9 cellular contexts compared by ENCODE assay signal in the genomic region with DNA sequence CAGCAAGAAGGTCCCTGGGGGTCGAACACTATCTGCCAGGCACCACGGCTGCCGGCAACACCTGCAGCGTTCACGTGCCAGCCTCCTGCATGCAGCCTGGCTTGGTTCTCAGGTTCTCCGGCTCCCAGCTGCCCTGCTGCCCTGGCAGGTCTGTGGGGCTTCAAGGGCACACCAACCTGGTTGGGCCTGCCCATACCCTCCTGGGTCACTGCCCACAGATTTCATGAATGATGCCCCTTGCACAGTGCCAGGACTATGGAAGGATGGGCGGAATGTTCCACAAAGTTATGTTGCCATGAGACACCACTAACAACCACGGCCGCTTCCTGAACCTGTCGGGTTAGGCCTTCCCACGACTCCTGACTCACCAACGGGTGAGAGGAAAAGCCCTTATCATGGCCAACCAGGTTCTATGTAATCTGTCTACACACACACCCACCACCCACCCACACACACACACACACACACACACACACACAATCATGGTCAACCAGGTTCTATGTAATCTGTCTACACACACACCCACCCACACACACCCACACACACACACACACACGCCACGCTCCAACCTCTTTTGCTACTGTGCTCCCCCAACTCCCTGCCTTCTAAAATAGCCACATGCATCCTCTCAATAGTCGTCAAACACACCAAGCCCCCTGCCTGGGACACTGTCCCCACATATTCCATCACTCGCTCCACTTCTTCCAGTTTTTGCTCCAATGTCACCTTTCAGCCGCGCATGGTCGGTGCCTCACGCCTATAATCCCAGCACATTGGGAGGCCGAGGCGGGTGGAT. TPM values are rescaled to one million over a fixed set of nuclear protein-coding genes. Genes with fewer than 3 reads are reported as not detected.
DNase-seq lines count a peak whose midpoint lies in the region; ATAC-seq and TF ChIP-seq lines count a peak whose summit lies in the region.
"Had no signal": no experiment of that assay in that cellular context is flagged by ENCODE, and none has a peak within 500 bp of the region (broad histone marks: within the 10 kb centered on the region; RNA-seq: fewer than 3 reads in every experiment).

No MANE protein-coding gene starts in this region.

- H3K27me3 ChIP-seq in SK-N-SH (ENCODE audit: insufficient read depth), result no peaks in the 10 kb centered on the region
- H3K27me3 ChIP-seq in HAP-1 (ENCODE audit: low read depth), result no peaks in the 10 kb centered on the region

- peaks cover 50% of the 10 kb centered on the region; the same call in 1 of the 2 replicates for H3K79me2 ChIP-seq in SK-N-SH (ENCODE audit: insufficient read depth)

- WGBS in SK-N-SH (ENCODE audit: low lambda C conversion rate), result 89% methylated on average over 15 of the region's 22 CpGs

- H3K27ac Mint-ChIP-seq in activated T-cell treated with anti-CD3 and anti-CD28 coated beads, Interleukin-2, amount 50 U/mL, for 72 hours, result no peak overlapping the region
- peak overlapping the region; percentile 46 for H3K27ac Mint-ChIP-seq in stimulated activated naive CD8-positive, alpha-beta T cell treated with anti-CD3 and anti-CD28 coated beads, Interleukin-15, Interleukin-2, amounts not matched to agents 100 ng/mL and 50 ng/mL, for 24 hours
- H3K27ac Mint-ChIP-seq in mesothelial cell of epicardium, result no peak overlapping the region

- H3K4me3 ChIP-seq in SK-N-SH (ENCODE audit: low read depth in 2 of 2, low read length in 1 of 2) (no peak overlapping the region), HAP-1 (no peak overlapping the region)

- H3F3A ChIP-seq in SK-N-SH (replicated peaks; ENCODE audit: insufficient read depth), result no peaks in the 10 kb centered on the region

- no peak overlapping the region for H3K4me2 ChIP-seq in SK-N-SH

- no peak overlapping the region for H3K9ac ChIP-seq in SK-N-SH

- TF ChIP-seq CTCF in SK-N-SH (IDR thresholded peaks at IDR 0.05), result no peak
- TF ChIP-seq CTCF in mesothelial cell of epicardium (IDR thresholded peaks at IDR 0.05; ENCODE audit: unreplicated experiment), result no peak

- in situ Hi-C loops in HAP-1 (cut with MboI; ENCODE audit: low sequenced_read_pairs), result no loop called here

- POLR2A ChIA-PET in SK-N-SH (lab: Yijun Ruan, JAX), result no interaction called here

- H3K4me1 ChIP-seq in SK-N-SH (ENCODE audit: control insufficient read depth in 1 of 2, insufficient read depth in 2 of 2, low read depth in 1 of 2, low read length in 1 of 2) (no peaks in the 10 kb centered on the region; a peak in 1 of 4 replicates), HAP-1 (no peaks in the 10 kb centered on the region)

- TF ChIP-seq EP300 in SK-N-SH (IDR thresholded peaks at IDR 0.05; ENCODE audit: borderline replicate concordance in 1 of 2, low read depth in 1 of 2, low read length in 1 of 2), result no peak

- H3K9me2 ChIP-seq in SK-N-SH, result no peaks in the 10 kb centered on the region

- H3K27me3 Mint-ChIP-seq in activated T-cell treated with anti-CD3 and anti-CD28 coated beads, Interleukin-2, amount 50 U/mL, for 72 hours (ENCODE audit: low read depth), result no peaks in the 10 kb centered on the region
- no peaks in the 10 kb centered on the region for H3K27me3 Mint-ChIP-seq in stimulated activated naive CD8-positive, alpha-beta T cell treated with anti-CD3 and anti-CD28 coated beads, Interleukin-15, Interleukin-2, amounts not matched to agents 100 ng/mL and 50 ng/mL, for 24 hours
- no peaks in the 10 kb centered on the region for H3K27me3 Mint-ChIP-seq in mesothelial cell of epicardium (ENCODE audit: low read depth)

- no peak for TF ChIP-seq RAD21 in SK-N-SH (IDR thresholded peaks at IDR 0.05; ENCODE audit: low read length)

- H3K9me3 ChIP-seq in SK-N-SH (no peaks in the 10 kb centered on the region), HAP-1 (no peaks in the 10 kb centered on the region)

- H3K4me1 Mint-ChIP-seq in activated T-cell treated with anti-CD3 and anti-CD28 coated beads, Interleukin-2, amount 50 U/mL, for 72 hours (ENCODE audit: low read depth), result peaks cover 13% of the 10 kb centered on the region
- peaks cover 27% of the 10 kb centered on the region for H3K4me1 Mint-ChIP-seq in stimulated activated naive CD8-positive, alpha-beta T cell treated with anti-CD3 and anti-CD28 coated beads, Interleukin-15, Interleukin-2, amounts not matched to agents 100 ng/mL and 50 ng/mL, for 24 hours (ENCODE audit: low read depth)
- peaks cover 22% of the 10 kb centered on the region for H3K4me1 Mint-ChIP-seq in mesothelial cell of epicardium

- H3K36me3 ChIP-seq in SK-N-SH (replicated peaks in 1 of 2; ENCODE audit: control insufficient read depth in 1 of 2, insufficient read depth in 2 of 2, low read length in 1 of 2) (no peaks in the 10 kb centered on the region), HAP-1 (replicated peaks) (no peaks in the 10 kb centered on the region)

- H3K27ac ChIP-seq in SK-N-SH (ENCODE audit: low read depth in 2 of 2, low read length in 1 of 2), result no peak overlapping the region

- DNase-seq in SK-N-SH (no peak), inferior parietal cortex (ENCODE audit: extremely low spot score) (peak; percentile 56), HAP-1 (ENCODE audit: low spot score in 2 of 2) (no peak), mesothelial cell of epicardium (ENCODE audit: low spot score in 2 of 2, unreplicated experiment in 2 of 2) (no peak)
- DNase-seq in activated T-cell treated with anti-CD3 and anti-CD28 coated beads, Interleukin-2, amount 50 U/mL, for 72 hours, result peak; percentile 7 to 11
- DNase-seq: naive B cell had no signal

- no peak overlapping the region for H3K4me3 Mint-ChIP-seq in activated T-cell treated with anti-CD3 and anti-CD28 coated beads, Interleukin-2, amount 50 U/mL, for 72 hours
- H3K4me3 Mint-ChIP-seq in stimulated activated naive CD8-positive, alpha-beta T cell treated with anti-CD3 and anti-CD28 coated beads, Interleukin-15, Interleukin-2, amounts not matched to agents 100 ng/mL and 50 ng/mL, for 24 hours, result no peak overlapping the region
- H3K4me3 Mint-ChIP-seq in mesothelial cell of epicardium, result no peak overlapping the region
- H3K4me3 Mint-ChIP-seq: naive B cell had no signal

- H3K36me3 Mint-ChIP-seq in activated T-cell treated with anti-CD3 and anti-CD28 coated beads, Interleukin-2, amount 50 U/mL, for 72 hours (ENCODE audit: insufficient read depth in 2 of 2), result no peaks in the 10 kb centered on the region
- no peaks in the 10 kb centered on the region for H3K36me3 Mint-ChIP-seq in stimulated activated naive CD8-positive, alpha-beta T cell treated with anti-CD3 and anti-CD28 coated beads, Interleukin-15, Interleukin-2, amounts not matched to agents 100 ng/mL and 50 ng/mL, for 24 hours (ENCODE audit: low read depth)
- H3K36me3 Mint-ChIP-seq in mesothelial cell of epicardium, result peaks cover 2% of the 10 kb centered on the region
- H3K36me3 Mint-ChIP-seq: naive B cell had no signal

- peak; percentile 50; the same call in 2 of the 3 replicates for ATAC-seq in SK-N-SH treated with all-trans-retinoic acid at 6 μM for 48 hours
- peak; percentile 22 to 56 for ATAC-seq in activated T-cell treated with anti-CD3 and anti-CD28 coated beads, Interleukin-2, amount 50 U/mL, for 72 hours (replicated peaks in 1 of 2)
- no peak for ATAC-seq in HG02798 (IDR thresholded peaks at IDR 0.05; ENCODE audit: poor library complexity, unreplicated experiment)

- no peaks in the 10 kb centered on the region for H3K9me3 Mint-ChIP-seq in activated T-cell treated with anti-CD3 and anti-CD28 coated beads, Interleukin-2, amount 50 U/mL, for 72 hours
- no peaks in the 10 kb centered on the region for H3K9me3 Mint-ChIP-seq in stimulated activated naive CD8-positive, alpha-beta T cell treated with anti-CD3 and anti-CD28 coated beads, Interleukin-15, Interleukin-2, amounts not matched to agents 100 ng/mL and 50 ng/mL, for 24 hours
- no peaks in the 10 kb centered on the region for H3K9me3 Mint-ChIP-seq in mesothelial cell of epicardium
- H3K9me3 Mint-ChIP-seq: naive B cell had no signal

- CTCF ChIA-PET in SK-N-SH (lab: Yijun Ruan, JAX), result no interaction called here

- H2AFZ ChIP-seq in SK-N-SH (ENCODE audit: low read depth), result no peak overlapping the region

- H4K20me1 ChIP-seq in SK-N-SH (ENCODE audit: insufficient read depth), result peaks cover 22% of the 10 kb centered on the region; the same call in 1 of the 2 replicates

TF ChIP-seq in SK-N-SH treated with all-trans-retinoic acid at 6 μM for 48 hours, 23 proteins besides CTCF, POLR2A, EP300 and RAD21:
- no peak for TF ChIP-seq ISL1 (CRISPR knock-in tag; IDR thresholded peaks at IDR 0.05)
- TF ChIP-seq PPARA (CRISPR knock-in tag; IDR thresholded peaks at IDR 0.05; ENCODE audit: borderline replicate concordance), result no peak
- no peak for TF ChIP-seq TCF4 (CRISPR knock-in tag; IDR thresholded peaks at IDR 0.05; ENCODE audit: borderline replicate concordance)

TF ChIP-seq in SK-N-SH, 30 proteins besides CTCF, POLR2A, EP300 and RAD21 (continues in another document):
- TF ChIP-seq GATA2 (CRISPR knock-in tag; IDR thresholded peaks at IDR 0.05) (no peak), NFIC (IDR thresholded peaks at IDR 0.05; ENCODE audit: borderline replicate concordance) (no peak), RCOR1 (IDR thresholded peaks at IDR 0.05; ENCODE audit: low read length) (no peak), EZH2phosphoT487 (IDR thresholded peaks at IDR 0.05; ENCODE audit: borderline replicate concordance, low read depth) (no peak)
- TF ChIP-seq, protein P1, sequence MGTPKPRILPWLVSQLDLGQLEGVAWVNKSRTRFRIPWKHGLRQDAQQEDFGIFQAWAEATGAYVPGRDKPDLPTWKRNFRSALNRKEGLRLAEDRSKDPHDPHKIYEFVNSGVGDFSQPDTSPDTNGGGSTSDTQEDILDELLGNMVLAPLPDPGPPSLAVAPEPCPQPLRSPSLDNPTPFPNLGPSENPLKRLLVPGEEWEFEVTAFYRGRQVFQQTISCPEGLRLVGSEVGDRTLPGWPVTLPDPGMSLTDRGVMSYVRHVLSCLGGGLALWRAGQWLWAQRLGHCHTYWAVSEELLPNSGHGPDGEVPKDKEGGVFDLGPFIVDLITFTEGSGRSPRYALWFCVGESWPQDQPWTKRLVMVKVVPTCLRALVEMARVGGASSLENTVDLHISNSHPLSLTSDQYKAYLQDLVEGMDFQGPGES (IDR thresholded peaks at IDR 0.05; ENCODE audit: low read depth, low read length), result no peak

RNA-seq across cellular contexts. Expression of a gene that starts 32.2 kb away (rescaled TPM):
- polyA plus RNA-seq in SK-N-SH (2012; rRNA removed), result 10.7 and 28.9 TPM in 2 replicates
- polyA plus RNA-seq in SK-N-SH (2012; cell fraction: cytosol; rRNA removed), result 10.2 and 22.9 TPM in 2 replicates
- 112 and 128 TPM in 2 replicates for polyA plus RNA-seq in SK-N-SH (2012; cell fraction: nucleus; rRNA removed)
- total RNA-seq in activated T-cell treated with anti-CD3 and anti-CD28 coated beads, Interleukin-2, amount 50 U/mL, for 72 hours, result 10 to 100 TPM in 1 of 2 donors, 1 to 10 TPM in 1; 4.4 to 11.5 TPM
- 221 to 226 TPM (median 221 TPM) in 3 replicates for total RNA-seq in mesothelial cell of epicardium

Comparison
In these comparisons a context has a peak if more than half of its experiments do, and no peak if none do; other contexts are left out.
1. DNase-seq: peak in activated T-cell treated with anti-CD3 and anti-CD28 coated beads, Interleukin-2, amount 50 U/mL, for 72 hours (2 of 2) and inferior parietal cortex (single experiment); none in SK-N-SH (single experiment), HAP-1 (0 of 2) and mesothelial cell of epicardium (0 of 2).
2. RNA of a gene that starts 32.2 kb away (total RNA-seq): 221 to 226 TPM in mesothelial cell of epicardium; 4.4 to 11.5 TPM in activated T-cell treated with anti-CD3 and anti-CD28 coated beads, Interleukin-2, amount 50 U/mL, for 72 hours; every median in the first group is over 10 times any median in the second.